In the genomic region with DNA sequence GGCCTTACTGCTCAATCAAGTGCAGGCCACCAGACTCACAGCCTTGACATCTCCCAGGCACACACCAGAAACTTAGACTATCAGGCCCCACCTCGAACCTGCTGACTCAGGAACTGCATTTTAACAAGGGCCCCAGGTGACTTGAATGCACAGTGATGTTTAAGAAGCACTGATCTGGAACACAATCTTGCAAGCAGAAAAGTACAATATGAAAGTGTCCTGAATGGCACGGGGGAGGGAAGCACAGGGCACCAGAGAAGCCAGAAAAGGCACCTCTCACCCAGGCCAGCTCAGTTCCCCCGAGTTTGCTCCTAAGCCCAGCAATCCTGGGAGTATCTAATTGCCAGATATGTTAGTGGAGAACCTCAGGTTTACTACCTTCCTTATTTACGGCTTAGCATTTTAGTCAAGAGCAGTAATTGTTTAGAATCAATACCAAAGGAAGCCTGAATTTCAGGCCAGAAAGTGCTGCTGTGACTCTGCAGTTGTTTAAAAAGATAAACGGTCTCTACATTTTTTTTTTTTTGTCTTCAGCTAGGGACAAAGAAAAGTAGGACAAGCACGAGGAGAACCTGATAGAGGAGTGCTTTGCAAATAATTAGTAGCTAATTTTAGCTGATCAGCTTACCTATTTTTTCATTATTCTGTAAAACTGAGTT, we compare ENCODE assay signal across 38 cellular contexts. TPM values are rescaled to one million over a fixed set of nuclear protein-coding genes. Genes with fewer than 3 reads are reported as not detected.
A peak's percentile ranks its signal among the peaks of the same experiment; 100 is the strongest.
DNase-seq lines count a peak whose midpoint lies in the region; ATAC-seq, FAIRE-seq and TF ChIP-seq lines count a peak whose summit lies in the region.
"Had no signal": no experiment of that assay in that cellular context is flagged by ENCODE, and none has a peak within 500 bp of the region (broad histone marks: within the 10 kb centered on the region; RNA-seq: fewer than 3 reads in every experiment).

No MANE protein-coding gene starts in this region.

- TF ChIP-seq POLR2A in IMR-90 (IDR thresholded peaks at IDR 0.05; ENCODE audit: low read depth, low read length), result no peak
- no peak for TF ChIP-seq POLR2A in H1 (IDR thresholded peaks at IDR 0.05; ENCODE audit: control extremely low read depth in 1 of 2, low read depth in 2 of 2, low read length in 2 of 2)

- H3K23ac ChIP-seq in IMR-90 (ENCODE audit: low read depth, low read length), result no peak overlapping the region
- no peak overlapping the region for H3K23ac ChIP-seq in H1 (ENCODE audit: insufficient read length)

- ATAC-seq in IMR-90 (ENCODE audit: low read depth), result no peak
- no peak for ATAC-seq in naive thymus-derived CD8-positive, alpha-beta T cell
- ATAC-seq: mucosa of descending colon; stimulated activated memory B cell treated with anti-CD40 and anti-IgM and Interleukin-4, amounts not matched to agents 10 μg/mL and 1 μg/mL and 100 μg/mL, for 72 hours; upper lobe of right lung had no signal

- H4K5ac ChIP-seq in IMR-90 (ENCODE audit: low read depth, low read length) (no peak overlapping the region), H1 (ENCODE audit: insufficient read length, low read depth, low read length) (no peak overlapping the region)

- H3K36me3 ChIP-seq in IMR-90 (ENCODE audit: control insufficient read depth, insufficient read depth, low read length) (no peaks in the 10 kb centered on the region), H1 (ENCODE audit: control insufficient read depth in 2 of 4, insufficient read depth in 4 of 4, low read length in 3 of 4) (no peaks in the 10 kb centered on the region), osteoblast (ENCODE audit: insufficient read depth, low read length) (no peaks in the 10 kb centered on the region)
- H3K36me3 ChIP-seq: BLaER1 treated with 17β-estradiol and CSF1 and Interleukin-3, amounts not matched to agents 10 nM and 100 nM; MG63; Peyer's patch; sigmoid colon; upper lobe of right lung had no signal

- no peak overlapping the region for H2AK5ac ChIP-seq in IMR-90 (ENCODE audit: low read depth, low read length)
- H2AK5ac ChIP-seq in H1 (ENCODE audit: low read depth, low read length), result no peak overlapping the region

- H3K79me2 ChIP-seq in H1 (ENCODE audit: control insufficient read depth in 1 of 2, insufficient read depth in 2 of 2, low read length in 2 of 2) (no peaks in the 10 kb centered on the region), osteoblast (ENCODE audit: insufficient read depth, low read length) (no peaks in the 10 kb centered on the region)

- DNase-seq in Caki2 (ENCODE audit: low read depth) (peak; percentile 37), IMR-90 (no peak), H1 (ENCODE audit: low read depth in 1 of 2, low spot score in 2 of 2) (no peak), osteoblast (ENCODE audit: insufficient read length, low spot score, missing footprints) (no peak), activated gamma-delta T cell treated with Interleukin-2 at 50 U/mL for 16 hours (no peak), KBM-7 (no peak), NCI-H748 treated with DMSO at 0.1 percent for 48 hours (lab: John Stamatoyannopoulos, UW) (no peak)
- DNase-seq in naive thymus-derived CD8-positive, alpha-beta T cell, result no peak
- DNase-seq: activated CD4-positive, alpha-beta memory T cell treated with anti-CD3 and anti-CD28 coated beads for 36 hours; activated CD4-positive, CD25-positive, alpha-beta regulatory T cell; activated CD8-positive, alpha-beta memory T cell treated with anti-CD3 and anti-CD28 coated beads, Interleukin-2, amount 50 U/mL, for 4 hours; activated naive CD4-positive, alpha-beta T cell treated with anti-CD3 and anti-CD28 coated beads, Interleukin-2, amount 10 ng/mL, durations not matched to agents 7 days and 5 days; EL; foreskin fibroblast; H7; head of caudate nucleus; kidney; MG63; mucosa of descending colon; NCI-H1417; NCI-H2081 treated with DMSO at 0.1 percent for 48 hours; NCI-H524; NK-92 treated with Interleukin-12 subunit alpha and Interleukin-12 subunit beta, amount 100 ng/mL, for 24 hours; Peyer's patch; sigmoid colon; stimulated activated CD4-positive, alpha-beta T cell treated with anti-CD3 and anti-CD28 coated beads, Interleukin-4, amount 100 ng/mL, for 4 hours; substantia nigra; SW 1271; T1000; upper lobe of right lung had no signal

- in situ Hi-C loops in Caki2 (cut with HindIII; ENCODE audit: low pct_unique_long_range_greater_than_20kb, low sequenced_read_pairs), result no loop called here
- in situ Hi-C loops in IMR-90 (cut with MboI; ENCODE audit: low sequenced_read_pairs), result no loop called here
- in situ Hi-C loops in KBM-7 (cut with MboI; ENCODE audit: low pct_unique_long_range_greater_than_20kb, low sequenced_read_pairs), result no loop called here

- peaks cover 0 to 4% (median 2%) of the 10 kb centered on the region in 5 donors for H3K27me3 Mint-ChIP-seq in naive thymus-derived CD8-positive, alpha-beta T cell
- H3K27me3 Mint-ChIP-seq: activated naive CD4-positive, alpha-beta T cell treated with anti-CD3 and anti-CD28 coated beads, Interleukin-2, amount 10 ng/mL, durations not matched to agents 7 days and 5 days; stimulated activated memory B cell treated with anti-CD40 and anti-IgM and Interleukin-4, amounts not matched to agents 10 μg/mL and 1 μg/mL and 100 μg/mL, for 72 hours had no signal

- H3K9me3 ChIP-seq in IMR-90 (ENCODE audit: control insufficient read depth, insufficient read depth, low read length), result no peaks in the 10 kb centered on the region
- H3K9me3 ChIP-seq in H1 (ENCODE audit: insufficient read depth in 2 of 2, low read depth in 1 of 2, low read length in 1 of 2), result peaks cover 0 to 2% of the 10 kb centered on the region in 2 experiments; a peak in 2 of 4 replicates
- no peaks in the 10 kb centered on the region for H3K9me3 ChIP-seq in osteoblast (ENCODE audit: low read depth, low read length)
- H3K9me3 ChIP-seq: BLaER1 treated with 17β-estradiol and CSF1 and Interleukin-3, amounts not matched to agents 10 nM and 100 nM; MG63; mucosa of descending colon; Peyer's patch; sigmoid colon; upper lobe of right lung had no signal

- no peaks in the 10 kb centered on the region for H3K9me3 Mint-ChIP-seq in naive thymus-derived CD8-positive, alpha-beta T cell
- H3K9me3 Mint-ChIP-seq: activated CD4-positive, alpha-beta memory T cell treated with anti-CD3 and anti-CD28 coated beads for 36 hours; activated naive CD4-positive, alpha-beta T cell treated with anti-CD3 and anti-CD28 coated beads, Interleukin-2, amount 10 ng/mL, durations not matched to agents 7 days and 5 days; activated T-helper 1 cell treated with anti-CD3 and anti-CD28 coated beads, Interleukin-12 subunit alpha, Interleukin-12 subunit beta, Interleukin-2, Interleukin-4 antibody, amounts not matched to agents 30 ng/mL and 10 ng/mL and 1 ng/mL, durations not matched to agents 14 hours and 24 hours and 36 hours; brain; nephron; stimulated activated memory B cell treated with anti-CD40 and anti-IgM and Interleukin-4, amounts not matched to agents 10 μg/mL and 1 μg/mL and 100 μg/mL, for 72 hours had no signal

- H3K4me3 Mint-ChIP-seq in naive thymus-derived CD8-positive, alpha-beta T cell, result no peak overlapping the region
- H3K4me3 Mint-ChIP-seq: activated CD4-positive, alpha-beta memory T cell treated with anti-CD3 and anti-CD28 coated beads for 36 hours; activated naive CD4-positive, alpha-beta T cell treated with anti-CD3 and anti-CD28 coated beads, Interleukin-2, amount 10 ng/mL, durations not matched to agents 7 days and 5 days; activated T-helper 1 cell treated with anti-CD3 and anti-CD28 coated beads, Interleukin-12 subunit alpha, Interleukin-12 subunit beta, Interleukin-2, Interleukin-4 antibody, amounts not matched to agents 30 ng/mL and 10 ng/mL and 1 ng/mL, durations not matched to agents 14 hours and 24 hours and 36 hours; brain; nephron; stimulated activated memory B cell treated with anti-CD40 and anti-IgM and Interleukin-4, amounts not matched to agents 10 μg/mL and 1 μg/mL and 100 μg/mL, for 72 hours had no signal

- no peaks in the 10 kb centered on the region for H3K36me3 Mint-ChIP-seq in naive thymus-derived CD8-positive, alpha-beta T cell
- H3K36me3 Mint-ChIP-seq: activated CD4-positive, alpha-beta memory T cell treated with anti-CD3 and anti-CD28 coated beads for 36 hours; activated naive CD4-positive, alpha-beta T cell treated with anti-CD3 and anti-CD28 coated beads, Interleukin-2, amount 10 ng/mL, durations not matched to agents 7 days and 5 days; brain; stimulated activated memory B cell treated with anti-CD40 and anti-IgM and Interleukin-4, amounts not matched to agents 10 μg/mL and 1 μg/mL and 100 μg/mL, for 72 hours had no signal

- H3K56ac ChIP-seq in IMR-90 (ENCODE audit: extremely low read depth, insufficient read depth, low read length) (no peak overlapping the region), H1 (replicated peaks; ENCODE audit: insufficient read length, low read depth, low read length) (no peak overlapping the region)

- no TSS peak for BruUV-seq in IMR-90 (replicated peaks; lab: Mats Ljungman, UMichigan)

- no peaks in the 10 kb centered on the region for H3K9me1 ChIP-seq in IMR-90 (ENCODE audit: insufficient read depth, low read length)

- no peak for FAIRE-seq in H1 (lab: Jason Lieb, UNC)
- FAIRE-seq: D721Med, GM12892, kidney had no signal

- WGBS in IMR-90 (ENCODE audit: extremely low coverage in 2 of 2, insufficient read length in 1 of 2), 2 experiments, result no CpG with 5 or more reads among the region's 6 CpGs
- WGBS in H1 (ENCODE audit: extremely low coverage in 1 of 2, insufficient coverage in 1 of 2, insufficient read length in 1 of 2, insufficient replicate concordance in 2 of 2, low coverage in 1 of 2, low lambda C conversion rate in 2 of 2, missing lambda C conversion rate in 1 of 2), 2 experiments, result 85% methylated on average over 6 of the region's 6 CpGs; no CpG with 5 or more reads in 1 of the 2 experiments

- H3K27ac ChIP-seq in IMR-90 (ENCODE audit: insufficient read depth, low read length), result no peak overlapping the region
- H3K27ac ChIP-seq in H1 (ENCODE audit: low read depth, low read length), result no peak overlapping the region
- no peak overlapping the region for H3K27ac ChIP-seq in osteoblast (ENCODE audit: low read depth, low read length)
- H3K27ac ChIP-seq: BLaER1 treated with 17β-estradiol and CSF1 and Interleukin-3, amounts not matched to agents 10 nM and 100 nM; Peyer's patch; sigmoid colon; upper lobe of right lung had no signal

- H3K18ac ChIP-seq in IMR-90 (ENCODE audit: low read depth, low read length) (no peak overlapping the region), H1 (ENCODE audit: extremely low read depth, low read length) (no peak overlapping the region)

- H3K14ac ChIP-seq in IMR-90 (replicated peaks; ENCODE audit: low read depth, low read length), result no peak overlapping the region
- no peak overlapping the region for H3K14ac ChIP-seq in H1 (ENCODE audit: insufficient read length)

- no peak overlapping the region for H2BK15ac ChIP-seq in IMR-90 (ENCODE audit: low read depth, low read length)
- no peak overlapping the region for H2BK15ac ChIP-seq in H1 (ENCODE audit: low read length)

- no peaks in the 10 kb centered on the region for H3K23me2 ChIP-seq in H1 (ENCODE audit: low read depth, low read length)

- no peak overlapping the region for H3K27ac Mint-ChIP-seq in naive thymus-derived CD8-positive, alpha-beta T cell
- H3K27ac Mint-ChIP-seq: activated CD4-positive, alpha-beta memory T cell treated with anti-CD3 and anti-CD28 coated beads for 36 hours; activated naive CD4-positive, alpha-beta T cell treated with anti-CD3 and anti-CD28 coated beads, Interleukin-2, amount 10 ng/mL, durations not matched to agents 7 days and 5 days; activated T-helper 1 cell treated with anti-CD3 and anti-CD28 coated beads, Interleukin-12 subunit alpha, Interleukin-12 subunit beta, Interleukin-2, Interleukin-4 antibody, amounts not matched to agents 30 ng/mL and 10 ng/mL and 1 ng/mL, durations not matched to agents 14 hours and 24 hours and 36 hours; stimulated activated memory B cell treated with anti-CD40 and anti-IgM and Interleukin-4, amounts not matched to agents 10 μg/mL and 1 μg/mL and 100 μg/mL, for 72 hours had no signal

- no peak for TF ChIP-seq RAD21 in IMR-90 (IDR thresholded peaks at IDR 0.05; ENCODE audit: low read length)
- TF ChIP-seq RAD21 in H1 (IDR thresholded peaks at IDR 0.05 in 1 of 2, conservative IDR thresholded peaks at IDR 0.05 in 1 of 2; ENCODE audit: low read depth in 2 of 2, low read length in 2 of 2), result no peak

- H2BK120ac ChIP-seq in IMR-90 (ENCODE audit: low read depth, low read length), result no peak overlapping the region
- H2BK120ac ChIP-seq in H1 (replicated peaks; ENCODE audit: low read depth, low read length), result no peak overlapping the region

- H3K27me3 ChIP-seq in IMR-90 (ENCODE audit: control insufficient read depth, insufficient read depth, low read length) (peaks cover 4% of the 10 kb centered on the region; the same call in 1 of the 2 replicates), H1 (replicated peaks in 1 of 4; ENCODE audit: control insufficient read depth in 3 of 4, extremely low read depth in 1 of 4, insufficient read depth in 3 of 4, low read length in 3 of 4) (no peaks in the 10 kb centered on the region), osteoblast (ENCODE audit: insufficient read depth, low read length) (no peaks in the 10 kb centered on the region)
- H3K27me3 ChIP-seq: BLaER1 treated with 17β-estradiol and CSF1 and Interleukin-3, amounts not matched to agents 10 nM and 100 nM; MG63; Peyer's patch; sigmoid colon; upper lobe of right lung had no signal

- H3K4me2 ChIP-seq in IMR-90 (ENCODE audit: low read depth, low read length) (no peak overlapping the region), H1 (ENCODE audit: insufficient read depth in 1 of 2, low read depth in 2 of 2, low read length in 2 of 2) (no peak overlapping the region), osteoblast (ENCODE audit: insufficient read depth, low read length) (no peak overlapping the region)
- H3K4me2 ChIP-seq: BLaER1 treated with 17β-estradiol and CSF1 and Interleukin-3, amounts not matched to agents 10 nM and 100 nM had no signal

- H2BK12ac ChIP-seq in H1 (ENCODE audit: low read depth, low read length), result no peak overlapping the region

- no peak overlapping the region for H2BK5ac ChIP-seq in IMR-90 (ENCODE audit: low read depth, low read length, poor library complexity, severe bottlenecking)
- H2BK5ac ChIP-seq in H1 (ENCODE audit: low read depth, low read length), result no peak overlapping the region

- H3K4me1 Mint-ChIP-seq in naive thymus-derived CD8-positive, alpha-beta T cell, result no peaks in the 10 kb centered on the region
- H3K4me1 Mint-ChIP-seq: activated naive CD4-positive, alpha-beta T cell treated with anti-CD3 and anti-CD28 coated beads, Interleukin-2, amount 10 ng/mL, durations not matched to agents 7 days and 5 days; stimulated activated memory B cell treated with anti-CD40 and anti-IgM and Interleukin-4, amounts not matched to agents 10 μg/mL and 1 μg/mL and 100 μg/mL, for 72 hours had no signal

- dilution Hi-C loops in IMR-90 (cut with HindIII; ENCODE audit: low sequenced_read_pairs, unreplicated experiment), result no loop called here

- H4K8ac ChIP-seq in IMR-90 (ENCODE audit: low read depth in 2 of 2, low read length in 2 of 2), result no peak overlapping the region
- H4K8ac ChIP-seq in H1 (ENCODE audit: extremely low read depth, insufficient read depth, low read length), result no peak overlapping the region

- H2BK20ac ChIP-seq in IMR-90 (ENCODE audit: low read depth, low read length) (no peak overlapping the region), H1 (ENCODE audit: low read length) (no peak overlapping the region)

- H3K4me1 ChIP-seq in IMR-90 (ENCODE audit: control insufficient read depth, insufficient read depth, low read length), result no peaks in the 10 kb centered on the region
- H3K4me1 ChIP-seq in H1 (replicated peaks in 1 of 4; ENCODE audit: control insufficient read depth in 3 of 4, insufficient read depth in 4 of 4, low read length in 3 of 4), result peaks cover 0 to 5% (median 3%) of the 10 kb centered on the region in 4 experiments; a peak in 3 of 7 replicates
- H3K4me1 ChIP-seq in osteoblast (ENCODE audit: insufficient read depth, low read length), result peaks cover 10% of the 10 kb centered on the region
- H3K4me1 ChIP-seq: BLaER1 treated with 17β-estradiol and CSF1 and Interleukin-3, amounts not matched to agents 10 nM and 100 nM; Peyer's patch; sigmoid colon; upper lobe of right lung had no signal

- no peak overlapping the region for H3K9ac ChIP-seq in IMR-90 (ENCODE audit: low read depth, low read length)
- no peak overlapping the region for H3K9ac ChIP-seq in H1 (replicated peaks in 1 of 4; ENCODE audit: extremely low read depth in 1 of 4, low read depth in 3 of 4, low read length in 3 of 4)
- H3K9ac ChIP-seq: BLaER1 treated with 17β-estradiol and CSF1 and Interleukin-3, amounts not matched to agents 10 nM and 100 nM had no signal

- no peak overlapping the region for H3K4ac ChIP-seq in IMR-90 (ENCODE audit: low read depth, low read length)
- no peak overlapping the region for H3K4ac ChIP-seq in H1 (replicated peaks; ENCODE audit: insufficient read length, low read depth, low read length)

- H2AK9ac ChIP-seq in IMR-90 (replicated peaks; ENCODE audit: low read depth, low read length, poor library complexity), result peak overlapping the region; percentile 37

- POLR2A ChIA-PET in IMR-90 (lab: Charles Lee; ENCODE audit: unreplicated experiment), result no interaction called here
- POLR2A ChIA-PET in H1 (lab: Charles Lee; ENCODE audit: partially characterized antibody), result interaction anchor here (0.7 kb wide), 1 partner anchor 48 kb away, joined by 5 read pairs; no protein-coding TSS in a partner anchor
- POLR2A ChIA-PET in naive thymus-derived CD8-positive, alpha-beta T cell (lab: Charles Lee), result no interaction called here

- intact Hi-C loops in IMR-90 (cut with micrococcal nuclease), result no loop called here

- H4K20me1 ChIP-seq in IMR-90 (ENCODE audit: insufficient read depth, low read length) (no peaks in the 10 kb centered on the region), H1 (replicated peaks in 1 of 2; ENCODE audit: control insufficient read depth in 1 of 2, insufficient read depth in 2 of 2, low read length in 2 of 2) (no peaks in the 10 kb centered on the region), osteoblast (ENCODE audit: insufficient read depth, low read length) (no peaks in the 10 kb centered on the region)
- H4K20me1 ChIP-seq: BLaER1 treated with 17β-estradiol and CSF1 and Interleukin-3, amounts not matched to agents 10 nM and 100 nM had no signal

- TF ChIP-seq CTCF in IMR-90 (conservative IDR thresholded peaks at IDR 0.05; ENCODE audit: low read depth, low read length) (no peak), H1 (IDR thresholded peaks at IDR 0.05; ENCODE audit: control extremely low read depth in 1 of 3, insufficient read depth in 1 of 3, low read depth in 1 of 3, low read length in 3 of 3) (no peak), osteoblast (IDR thresholded peaks at IDR 0.05; ENCODE audit: extremely low read depth, low read depth, low read length) (no peak)

- no peaks in the 10 kb centered on the region for H3K79me1 ChIP-seq in IMR-90 (ENCODE audit: low read depth in 1 of 2, low read length in 2 of 2)
- H3K79me1 ChIP-seq in H1 (ENCODE audit: low read depth, low read length), result no peaks in the 10 kb centered on the region

- CTCF ChIA-PET in IMR-90 (lab: Yijun Ruan, JAX) (no interaction called here), H1 (lab: Charles Lee; ENCODE audit: partially characterized antibody) (interaction anchor here (1.0 kb wide), 1 partner anchor 12 kb away, joined by 3 read pairs; no protein-coding TSS in a partner anchor)

- TF ChIP-seq EP300 in H1 (IDR thresholded peaks at IDR 0.05; ENCODE audit: borderline replicate concordance in 1 of 2, low read depth in 2 of 2, low read length in 2 of 2), result no peak

- H3K4me3 ChIP-seq in IMR-90 (ENCODE audit: insufficient read depth, low read depth, low read length), result no peak overlapping the region
- no peak overlapping the region for H3K4me3 ChIP-seq in H1 (ENCODE audit: extremely low read depth in 1 of 4, insufficient read depth in 2 of 4, low read depth in 3 of 4, low read length in 4 of 4)
- no peak overlapping the region for H3K4me3 ChIP-seq in osteoblast (ENCODE audit: insufficient read depth, low read length)
- H3K4me3 ChIP-seq: BLaER1 treated with 17β-estradiol and CSF1 and Interleukin-3, amounts not matched to agents 10 nM and 100 nM; lung; MG63; mucosa of descending colon; Peyer's patch; sigmoid colon; upper lobe of right lung had no signal

- H2AFZ ChIP-seq in IMR-90 (replicated peaks; ENCODE audit: low read length, poor library complexity) (no peak overlapping the region), H1 (ENCODE audit: low read length) (peak overlapping the region; percentile 48; the same call in 1 of the 2 replicates), osteoblast (ENCODE audit: low read length) (peak overlapping the region; percentile 30)

- no peak overlapping the region for H4K91ac ChIP-seq in IMR-90 (ENCODE audit: insufficient read depth, low read depth, low read length)
- H4K91ac ChIP-seq in H1 (replicated peaks; ENCODE audit: insufficient read length, low read length), result no peak overlapping the region

RNA-seq across cellular contexts. Expression of a gene that starts 50.9 kb away (rescaled TPM):
- total RNA-seq in Caki2 (2014; rRNA removed; shearing (Covaris generic); ENCODE audit: low replicate concordance), result 11.8 and 47.3 TPM in 2 replicates
- total RNA-seq in IMR-90 (2012; rRNA removed), result 27.8 and 36.4 TPM in 2 replicates
- 7.7 and 9.4 TPM in 2 replicates for polyA plus RNA-seq in IMR-90 (2012; rRNA removed)
- 2.8 and 4.1 TPM in 2 replicates for polyA plus RNA-seq in IMR-90 (2012; cell fraction: cytosol; rRNA removed)
- 8.9 and 19.7 TPM in 2 replicates for polyA plus RNA-seq in IMR-90 (2012; cell fraction: nucleus; rRNA removed; ENCODE audit: low replicate concordance)
- total RNA-seq in H1 (2021; fragmentation: NEBNext Ultra II Directional; extraction: Animal tissue kit (Norgen Biotek cat#: 25700)), result 26.7 and 28.5 TPM in 2 replicates
- polyA plus RNA-seq in H1 (2011; rRNA removed), result 6.3 and 7.1 TPM in 2 replicates
- 6.9 TPM for polyA plus RNA-seq in H1 (2011; cell fraction: cytosol; rRNA removed)
- 17.5 TPM for polyA plus RNA-seq in H1 (2011; cell fraction: nucleus; rRNA removed)
- 9.3 to 16.7 TPM (median 11.9 TPM) in 4 replicates for polyA plus RNA-seq in H1 (2012, experiment 1 of 2)
- polyA plus RNA-seq in H1 (2012, experiment 2 of 2), result 0.75 TPM
- 13.2 TPM for polyA plus RNA-seq in H1 (2013, experiment 1 of 2)
- 12.9 TPM for polyA plus RNA-seq in H1 (2013, experiment 2 of 2)
- 27.0 and 38.7 TPM in 2 replicates for polyA minus RNA-seq in H1 (2011; rRNA and poly(A)+ RNA removed)
- 17.2 TPM for polyA minus RNA-seq in H1 (2011; cell fraction: cytosol; rRNA and poly(A)+ RNA removed)
- polyA minus RNA-seq in H1 (2011; cell fraction: nucleus; rRNA and poly(A)+ RNA removed), result 92.6 TPM
- total RNA-seq in osteoblast, result 71.6 and 77.8 TPM in 2 replicates
- total RNA-seq in naive thymus-derived CD8-positive, alpha-beta T cell, result 1 to 10 TPM; 1.3 to 1.5 TPM
- under 1 TPM; 0.01 to 0.18 (median 0.09) TPM for polyA plus RNA-seq in naive thymus-derived CD8-positive, alpha-beta T cell
